ENCODE assay signal across 8 cellular contexts in genomic region chr1:147084273-147085096, GRCh38.
A peak's percentile ranks its signal among the peaks of the same experiment; 100 is the strongest.
DNase-seq lines count a peak whose midpoint lies in the region; ATAC-seq and TF ChIP-seq lines count a peak whose summit lies in the region.

No MANE protein-coding gene starts in this region.

- ATAC-seq in CD4-positive, alpha-beta T cell (ENCODE audit: poor library complexity), result peak; percentile 78
- ATAC-seq in GM19463 (IDR thresholded peaks at IDR 0.05; ENCODE audit: unreplicated experiment), result peak; percentile 59
- ATAC-seq in omental fat pad (ENCODE audit: low FRiP score), result peak; percentile 75

- H3K36me3 Mint-ChIP-seq in CD4-positive, alpha-beta T cell (ENCODE audit: low read depth), result peaks cover 10% of the 10 kb centered on the region

- intact Hi-C loops in CD4-positive, alpha-beta T cell (cut with DNase I, micrococcal nuclease), result loop anchor here in 1 of 2 experiments (5.0 kb wide), 1 partner anchor 158 kb away; the partner anchor contains the start of gene CHD1L

- peak in 1 of 2 donors; percentile 34 for TF ChIP-seq POLR2A in suprapubic skin (IDR thresholded peaks at IDR 0.05)

- no peak for TF ChIP-seq CTCF in CD4-positive, alpha-beta T cell (IDR thresholded peaks at IDR 0.05)
- TF ChIP-seq CTCF in omental fat pad (IDR thresholded peaks at IDR 0.05) (no peak), suprapubic skin (IDR thresholded peaks at IDR 0.05) (no peak)

- H3K4me3 Mint-ChIP-seq in CD4-positive, alpha-beta T cell, result peak overlapping the region; percentile 93

- H3K27me3 ChIP-seq in CD4-positive, alpha-beta T cell (ENCODE audit: control insufficient read depth, insufficient read depth, low read length), result peaks cover 19% of the 10 kb centered on the region
- peaks cover 35% of the 10 kb centered on the region for H3K27me3 ChIP-seq in suprapubic skin

- peak overlapping the region; percentile 97 for H3K27ac Mint-ChIP-seq in CD4-positive, alpha-beta T cell

- peak overlapping the region; percentile 55 for H3K4me3 ChIP-seq in suprapubic skin

- CTCF ChIA-PET in CD4-positive, alpha-beta T cell (lab: Charles Lee), result no interaction called here

- H3K4me1 ChIP-seq in suprapubic skin, result peaks cover 24% of the 10 kb centered on the region

- peaks cover 58% of the 10 kb centered on the region for H3K27me3 Mint-ChIP-seq in CD4-positive, alpha-beta T cell

- peak; percentile 26 to 76 (median 45) for DNase-seq in CD4-positive, alpha-beta T cell
- DNase-seq in HT1080 (ENCODE audit: low read depth) (peak; percentile 98), RPMI8226 (peak; percentile 81), glomerular visceral epithelial cell (ENCODE audit: extremely low spot score) (peak; percentile 80), omental fat pad (ENCODE audit: low spot score) (no peak), suprapubic skin (ENCODE audit: low spot score in 2 of 2) (peak in 1 of 2 donors; percentile 88)
- peak in 3 of 4 experiments; percentile 40 to 71 (median 52) for DNase-seq in activated naive CD4-positive, alpha-beta T cell (lab: John Stamatoyannopoulos, UW)

- peak overlapping the region; percentile 30 for H3K27ac ChIP-seq in CD4-positive, alpha-beta T cell (ENCODE audit: low read depth, low read length)
- peak overlapping the region; percentile 74 for H3K27ac ChIP-seq in suprapubic skin

- peaks cover 2% of the 10 kb centered on the region for H3K9me3 Mint-ChIP-seq in CD4-positive, alpha-beta T cell

- peaks cover 41% of the 10 kb centered on the region for H3K4me1 Mint-ChIP-seq in CD4-positive, alpha-beta T cell (ENCODE audit: low read depth)

- TF ChIP-seq EP300 in suprapubic skin (IDR thresholded peaks at IDR 0.05), result no peak

- under 1% methylated on average over 51 of the region's 51 CpGs for WGBS in suprapubic skin

- H3K36me3 ChIP-seq in suprapubic skin, result no peaks in the 10 kb centered on the region

- no peaks in the 10 kb centered on the region for H3K9me3 ChIP-seq in CD4-positive, alpha-beta T cell (ENCODE audit: control insufficient read depth, low read length)
- no peaks in the 10 kb centered on the region for H3K9me3 ChIP-seq in suprapubic skin

- POLR2A ChIA-PET in CD4-positive, alpha-beta T cell (lab: Charles Lee), result interaction anchor here (0.6 to 2.1 kb wide), 12 partner anchors 9 to 1250 kb away, joined by 3 to 14 read pairs (median 4); partner anchors contain the start of genes CHD1L and NBPF12
